In genomic region chr5:8473016-8473415, GRCh38 we compare ENCODE assay signal across 35 cellular contexts.
DNase-seq lines count a peak whose midpoint lies in the region; ATAC-seq and TF ChIP-seq lines count a peak whose summit lies in the region.
"Had no signal": no experiment of that assay in that cellular context is flagged by ENCODE, and none has a peak within 500 bp of the region (broad histone marks: within the 10 kb centered on the region; RNA-seq: fewer than 3 reads in every experiment).

No MANE protein-coding gene starts in this region.

- no peak overlapping the region for H2BK12ac ChIP-seq in mesenchymal stem cell (ENCODE audit: low read length in 2 of 2)
- H2BK12ac ChIP-seq in neuronal stem cell (ENCODE audit: low read length) = no peak overlapping the region

- H2AFZ ChIP-seq in mesenchymal stem cell (ENCODE audit: low read depth, low read length) (no peak overlapping the region), neuronal stem cell (ENCODE audit: low read length) (no peak overlapping the region)

- H3K27ac Mint-ChIP-seq in endodermal cell = no peak overlapping the region
- H3K27ac Mint-ChIP-seq: B cell; CD14-positive monocyte; CD4-positive, alpha-beta memory T cell; CD4-positive, alpha-beta T cell; CD4-positive, CD25-positive, alpha-beta regulatory T cell; CD8-positive, alpha-beta memory T cell; CD8-positive, alpha-beta T cell had no signal

- H3K9me3 Mint-ChIP-seq in endodermal cell = peaks cover 44% of the 10 kb centered on the region

- ATAC-seq in HG02852 (IDR thresholded peaks at IDR 0.05; ENCODE audit: unreplicated experiment) (no peak), GM21367 (IDR thresholded peaks at IDR 0.05; ENCODE audit: unreplicated experiment) (no peak), Right ventricle myocardium superior (ENCODE audit: poor library complexity) (no peak)
- ATAC-seq: A549; CD8-positive, alpha-beta T cell had no signal

- peaks cover 5% of the 10 kb centered on the region for H3K4me1 ChIP-seq in endodermal cell (ENCODE audit: control insufficient read depth, insufficient read depth, low read length)
- H3K4me1 ChIP-seq in mesenchymal stem cell (ENCODE audit: control insufficient read depth, insufficient read depth, low read depth, low read length) = no peaks in the 10 kb centered on the region
- H3K4me1 ChIP-seq in neuronal stem cell (ENCODE audit: control insufficient read depth in 2 of 2, insufficient read depth in 1 of 2, low read depth in 1 of 2, low read length in 2 of 2) = no peaks in the 10 kb centered on the region
- H3K4me1 ChIP-seq: A549, BE2C, Caco-2 had no signal

- intact Hi-C loops in Right ventricle myocardium superior (cut with DNase I) = no loop called here

- no peak overlapping the region for H2AK5ac ChIP-seq in mesenchymal stem cell (ENCODE audit: low read length, severe bottlenecking)
- no peak overlapping the region for H2AK5ac ChIP-seq in neuronal stem cell (ENCODE audit: low read depth, low read length)

- H3K23ac ChIP-seq in mesenchymal stem cell (ENCODE audit: low read length in 2 of 2) (no peak overlapping the region), neuronal stem cell (ENCODE audit: low read depth, low read length, poor library complexity) (no peak overlapping the region)

- WGBS in endodermal cell (ENCODE audit: insufficient coverage in 1 of 2, insufficient read length in 1 of 2), 2 experiments = 95 to 100% methylated on average over 1 to 3 of the region's 3 CpGs
- 53% methylated on average over 1 of the region's 3 CpGs for WGBS in mesenchymal stem cell
- WGBS in neuronal stem cell (ENCODE audit: extremely low coverage in 2 of 2, insufficient read length in 2 of 2, insufficient replicate concordance in 1 of 2), 2 donors = no CpG with 5 or more reads among the region's 3 CpGs

- H2BK120ac ChIP-seq in mesenchymal stem cell (ENCODE audit: low read depth, low read length) (no peak overlapping the region), neuronal stem cell (ENCODE audit: low read depth, low read length) (no peak overlapping the region)

- H3K4ac ChIP-seq in mesenchymal stem cell (ENCODE audit: low read depth in 1 of 2, low read length in 2 of 2) (no peak overlapping the region), neuronal stem cell (ENCODE audit: low read length) (no peak overlapping the region)

- peak overlapping the region; percentile 68 for H4K91ac ChIP-seq in mesenchymal stem cell (ENCODE audit: low read length)
- H4K91ac ChIP-seq in neuronal stem cell (ENCODE audit: low read depth, low read length, poor library complexity) = no peak overlapping the region

- peaks cover 2% of the 10 kb centered on the region for H3K27me3 Mint-ChIP-seq in endodermal cell (ENCODE audit: insufficient read depth)
- H3K27me3 Mint-ChIP-seq: B cell; CD4-positive, alpha-beta memory T cell; CD4-positive, alpha-beta T cell; CD4-positive, CD25-positive, alpha-beta regulatory T cell; CD8-positive, alpha-beta memory T cell had no signal

- no peak overlapping the region for H3K9ac ChIP-seq in endodermal cell (ENCODE audit: extremely low read depth, low read length, poor library complexity, severe bottlenecking)
- no peak overlapping the region for H3K9ac ChIP-seq in mesenchymal stem cell (ENCODE audit: low read length)
- no peak overlapping the region for H3K9ac ChIP-seq in neuronal stem cell (ENCODE audit: low read depth, low read length, poor library complexity)
- H3K9ac ChIP-seq: BLaER1; BLaER1 treated with 17β-estradiol and CSF1 and Interleukin-3, amounts not matched to agents 10 nM and 100 nM had no signal

- no peak overlapping the region for H3K27ac ChIP-seq in endodermal cell (ENCODE audit: low read depth, low read length)
- no peak overlapping the region for H3K27ac ChIP-seq in mesenchymal stem cell (ENCODE audit: low read length, poor library complexity, severe bottlenecking)
- no peak overlapping the region for H3K27ac ChIP-seq in neuronal stem cell (replicated peaks; ENCODE audit: low read length)
- H3K27ac ChIP-seq: 22Rv1; A549; BLaER1; BLaER1 treated with 17β-estradiol and CSF1 and Interleukin-3, amounts not matched to agents 10 nM and 100 nM; C4-2B had no signal

- no peak overlapping the region for H4K8ac ChIP-seq in mesenchymal stem cell (ENCODE audit: low read length)
- H4K8ac ChIP-seq in neuronal stem cell (ENCODE audit: low read depth, low read length) = no peak overlapping the region

- H3K27me3 ChIP-seq in endodermal cell (ENCODE audit: control insufficient read depth, insufficient read depth, low read length, poor library complexity, severe bottlenecking) = peaks cover 15% of the 10 kb centered on the region
- H3K27me3 ChIP-seq in mesenchymal stem cell (ENCODE audit: control insufficient read depth in 1 of 2, insufficient read depth in 1 of 2, low read length in 2 of 2) = no peaks in the 10 kb centered on the region
- H3K27me3 ChIP-seq in neuronal stem cell (ENCODE audit: control insufficient read depth in 3 of 3, insufficient read depth in 3 of 3, low read depth in 1 of 3, low read length in 3 of 3) = no peaks in the 10 kb centered on the region
- H3K27me3 ChIP-seq: BE2C; BLaER1; BLaER1 treated with 17β-estradiol and CSF1 and Interleukin-3, amounts not matched to agents 10 nM and 100 nM had no signal

- H3K18ac ChIP-seq in mesenchymal stem cell (ENCODE audit: low read depth in 1 of 2, low read length in 2 of 2) (no peak overlapping the region), neuronal stem cell (ENCODE audit: low read length) (peak overlapping the region; percentile 53)

- peaks cover 3% of the 10 kb centered on the region for H3K36me3 Mint-ChIP-seq in endodermal cell (ENCODE audit: low read depth)
- H3K36me3 Mint-ChIP-seq: CD14-positive monocyte; CD4-positive, alpha-beta memory T cell; CD4-positive, CD25-positive, alpha-beta regulatory T cell; CD8-positive, alpha-beta memory T cell; CD8-positive, alpha-beta T cell had no signal

- H3K4me3 ChIP-seq in endodermal cell (ENCODE audit: low read length) (peak overlapping the region; percentile 68), mesenchymal stem cell (ENCODE audit: insufficient read depth in 1 of 2, low read depth in 1 of 2, low read length in 2 of 2) (no peak overlapping the region), neuronal stem cell (ENCODE audit: low read length in 2 of 2) (no peak overlapping the region)
- H3K4me3 ChIP-seq: A549; BLaER1; BLaER1 treated with 17β-estradiol and CSF1 and Interleukin-3, amounts not matched to agents 10 nM and 100 nM had no signal

- H3K79me1 ChIP-seq in mesenchymal stem cell (replicated peaks; ENCODE audit: low read length, poor library complexity, severe bottlenecking) (no peaks in the 10 kb centered on the region), neuronal stem cell (ENCODE audit: low read depth, low read length) (no peaks in the 10 kb centered on the region)

- H3K4me2 ChIP-seq in mesenchymal stem cell (ENCODE audit: low read length, poor library complexity, severe bottlenecking) (no peak overlapping the region), neuronal stem cell (ENCODE audit: insufficient read depth, low read length, poor library complexity, severe bottlenecking) (no peak overlapping the region)
- H3K4me2 ChIP-seq: A549; BLaER1; BLaER1 treated with 17β-estradiol and CSF1 and Interleukin-3, amounts not matched to agents 10 nM and 100 nM had no signal

- DNase-seq in endodermal cell (no peak), mesenchymal stem cell (no peak), mesenteric fat pad (ENCODE audit: low spot score) (peak; percentile 64), neuronal stem cell (ENCODE audit: low spot score) (no peak), Right ventricle myocardium superior (no peak)
- no peak for DNase-seq in activated T-cell treated with anti-CD3 and anti-CD28 coated beads, Interleukin-2, amount 50 U/mL, for 48 hours
- DNase-seq: 8988T; ACHN; AML-193; BE2C; C1 segment of cervical spinal cord; Caco-2; Calu3; CD4-positive, alpha-beta memory T cell; CD4-positive, alpha-beta T cell; CD4-positive, CD25-positive, alpha-beta regulatory T cell; CD8-positive, alpha-beta memory T cell; CD8-positive, alpha-beta T cell; COR-L47; DMS 273 treated with DMSO at 0.1 percent for 48 hours; DMS153; DMS53; DMS79; DMS79 treated with DMSO at 0.1 percent for 48 hours; DND-41; EL had no signal

- H3K9me3 ChIP-seq in endodermal cell (ENCODE audit: control insufficient read depth, low read length) (peaks cover 56% of the 10 kb centered on the region), mesenchymal stem cell (ENCODE audit: control insufficient read depth, low read length) (peaks cover 15% of the 10 kb centered on the region), neuronal stem cell (replicated peaks in 1 of 2; ENCODE audit: control insufficient read depth in 2 of 2, insufficient read depth in 1 of 2, low read depth in 1 of 2, low read length in 2 of 2) (peaks cover 0 to 9% of the 10 kb centered on the region in 2 donors)

- H3K36me3 ChIP-seq in endodermal cell (ENCODE audit: control insufficient read depth, insufficient read depth, low read length) = no peaks in the 10 kb centered on the region
- no peaks in the 10 kb centered on the region for H3K36me3 ChIP-seq in mesenchymal stem cell (ENCODE audit: control insufficient read depth in 1 of 2, insufficient read depth in 2 of 2, low read depth in 1 of 2, low read length in 2 of 2)
- no peaks in the 10 kb centered on the region for H3K36me3 ChIP-seq in neuronal stem cell (replicated peaks in 1 of 2; ENCODE audit: control insufficient read depth in 2 of 2, insufficient read depth in 2 of 2, low read length in 2 of 2)
- H3K36me3 ChIP-seq: BE2C, BLaER1 had no signal

- peaks cover 21% of the 10 kb centered on the region for H3K4me1 Mint-ChIP-seq in endodermal cell
- H3K4me1 Mint-ChIP-seq: B cell; CD14-positive monocyte; CD4-positive, alpha-beta memory T cell; CD4-positive, CD25-positive, alpha-beta regulatory T cell; CD8-positive, alpha-beta memory T cell had no signal

- no peak overlapping the region for H2BK5ac ChIP-seq in mesenchymal stem cell (ENCODE audit: low read depth, low read length, poor library complexity, severe bottlenecking)
- no peak overlapping the region for H2BK5ac ChIP-seq in neuronal stem cell (ENCODE audit: low read length)

- no peak for TF ChIP-seq CTCF in endodermal cell (conservative IDR thresholded peaks at IDR 0.05)

- H3K14ac ChIP-seq in mesenchymal stem cell (ENCODE audit: low read length in 2 of 2) (no peak overlapping the region), neuronal stem cell (ENCODE audit: low read length) (no peak overlapping the region)

- H2BK15ac ChIP-seq in mesenchymal stem cell (ENCODE audit: low read depth, poor library complexity, severe bottlenecking) (no peak overlapping the region), neuronal stem cell (ENCODE audit: low read length) (no peak overlapping the region)

- H3K4me3 Mint-ChIP-seq in endodermal cell = no peak overlapping the region
- H3K4me3 Mint-ChIP-seq: B cell; CD14-positive monocyte; CD4-positive, alpha-beta memory T cell; CD4-positive, alpha-beta T cell; CD4-positive, CD25-positive, alpha-beta regulatory T cell; CD8-positive, alpha-beta T cell had no signal
